ENCODE assay signal across 10 cellular contexts in the genomic region with DNA sequence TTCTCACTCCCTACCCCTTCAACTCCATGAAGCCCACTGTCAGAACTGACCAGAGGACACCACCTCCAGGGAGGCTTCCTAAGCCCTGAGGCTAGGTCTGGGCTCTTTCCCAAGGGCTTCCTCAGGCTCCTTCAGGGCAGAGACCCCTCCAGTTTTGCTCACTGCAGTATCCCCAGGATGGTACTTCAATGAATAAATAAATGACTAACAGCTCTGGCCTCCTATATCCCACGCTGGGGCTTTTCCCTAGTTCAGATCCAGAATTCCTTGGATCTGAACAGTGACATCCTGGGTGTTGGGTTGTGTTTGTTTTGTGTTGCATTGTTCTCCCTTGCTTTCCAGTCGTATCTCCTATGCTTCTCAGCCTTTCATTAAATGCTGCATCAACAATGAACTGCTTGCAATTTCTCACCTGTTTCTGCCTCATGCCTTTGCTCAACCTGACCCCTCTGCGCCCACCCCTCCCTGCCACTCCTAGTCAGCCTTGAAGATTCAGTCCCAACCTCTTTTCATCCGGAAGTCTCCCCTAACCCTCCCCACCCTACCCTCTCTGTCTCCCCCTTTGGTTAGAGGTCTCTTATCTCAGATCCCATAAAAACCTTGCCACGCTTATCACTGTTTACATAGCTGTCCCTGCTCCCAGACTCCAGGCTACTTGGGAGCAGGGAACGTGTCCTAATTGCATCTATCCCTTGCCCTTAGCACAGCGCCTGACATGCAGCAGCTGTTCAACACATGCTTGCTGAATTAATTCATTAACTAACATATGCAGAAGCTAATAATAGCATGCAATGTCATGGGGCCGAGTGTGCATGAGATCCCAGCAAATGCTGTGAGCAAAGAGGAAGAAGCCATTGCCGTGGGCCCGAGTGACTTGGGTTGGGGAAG. TPM values are rescaled to one million over a fixed set of nuclear protein-coding genes. Genes with fewer than 3 reads are reported as not detected.
DNase-seq lines count a peak whose midpoint lies in the region; ATAC-seq and TF ChIP-seq lines count a peak whose summit lies in the region.
"Had no signal": no experiment of that assay in that cellular context is flagged by ENCODE, and none has a peak within 500 bp of the region (broad histone marks: within the 10 kb centered on the region; RNA-seq: fewer than 3 reads in every experiment).

No MANE protein-coding gene starts in this region.

- H3K27ac Mint-ChIP-seq in nephron, result peak overlapping the region; percentile 99
- H3K27ac Mint-ChIP-seq: H9 had no signal

- peak overlapping the region; percentile 50 to 66 (median 65) for H3K4me3 Mint-ChIP-seq in nephron
- H3K4me3 Mint-ChIP-seq: H9 had no signal

- H3K36me3 Mint-ChIP-seq in nephron (ENCODE audit: low read depth), result no peaks in the 10 kb centered on the region

- peak; percentile 88 for DNase-seq in AG10803 (ENCODE audit: low read depth)
- DNase-seq in NCI-H510A (lab: John Stamatoyannopoulos, UW), result peak; percentile 4
- no peak for DNase-seq in DMS79 (lab: John Stamatoyannopoulos, UW)
- DNase-seq: activated effector memory CD4-positive, alpha-beta T cell treated with Interleukin-2 at 50 U/mL for 16 hours; H9 had no signal

- TF ChIP-seq CTCF in AG10803 (conservative IDR thresholded peaks at IDR 0.05; ENCODE audit: low read length) (no peak), nephron (IDR thresholded peaks at IDR 0.05; ENCODE audit: unreplicated experiment in 3 of 3) (no peak)

- H3K4me3 ChIP-seq in AG10803 (ENCODE audit: low read length), result no peak overlapping the region

- peaks cover 78% of the 10 kb centered on the region for H3K4me1 Mint-ChIP-seq in nephron
- H3K4me1 Mint-ChIP-seq: H9 had no signal

- H3K27me3 Mint-ChIP-seq in nephron (ENCODE audit: low read depth), result no peaks in the 10 kb centered on the region

- peak; percentile 6 for ATAC-seq in esophagus mucosa
- no peak for ATAC-seq in GM18868 (IDR thresholded peaks at IDR 0.05; ENCODE audit: unreplicated experiment)
- no peak for ATAC-seq in GM19467 (IDR thresholded peaks at IDR 0.05; ENCODE audit: unreplicated experiment)
- ATAC-seq in HG02970 (IDR thresholded peaks at IDR 0.05; ENCODE audit: low FRiP score, unreplicated experiment), result no peak

- H3K9me3 Mint-ChIP-seq in nephron, result no peaks in the 10 kb centered on the region
- H3K9me3 Mint-ChIP-seq: H9 had no signal

RNA-seq across cellular contexts. Expression of gene PPP1R3C, which starts 41.7 kb away (rescaled TPM):
- 91.9 TPM for total RNA-seq in esophagus mucosa
